Comparison of ENCODE assay signal across 9 cellular contexts in the genomic region with DNA sequence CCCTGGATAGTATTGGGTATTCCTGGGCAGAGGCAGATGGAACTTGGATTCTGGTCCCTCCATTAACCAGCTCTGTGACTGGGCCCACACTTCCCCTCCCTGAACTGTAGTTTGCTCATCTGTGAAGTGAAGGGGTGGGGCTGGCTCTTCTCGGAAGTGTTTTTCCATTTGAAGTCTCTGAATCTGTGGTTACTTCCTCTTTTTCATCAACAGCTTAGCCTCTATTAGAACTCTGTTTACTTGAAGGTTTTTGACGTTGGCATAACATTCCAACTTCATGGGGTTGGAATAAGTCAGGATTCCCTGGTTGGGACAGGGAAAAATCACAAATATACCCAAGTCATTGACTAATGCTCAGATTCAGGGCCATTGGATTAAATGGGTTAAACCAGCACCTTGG. TPM values are rescaled to one million over a fixed set of nuclear protein-coding genes. Genes with fewer than 3 reads are reported as not detected.
DNase-seq lines count a peak whose midpoint lies in the region; ATAC-seq and TF ChIP-seq lines count a peak whose summit lies in the region.
"Had no signal": no experiment of that assay in that cellular context is flagged by ENCODE, and none has a peak within 500 bp of the region (broad histone marks: within the 10 kb centered on the region; RNA-seq: fewer than 3 reads in every experiment).

No MANE protein-coding gene starts in this region.

- no peaks in the 10 kb centered on the region for H3K9me3 Mint-ChIP-seq in central memory CD8-positive, alpha-beta T cell
- no peaks in the 10 kb centered on the region for H3K9me3 Mint-ChIP-seq in type B pancreatic cell

- H3K36me3 ChIP-seq in SU-DHL-6 (ENCODE audit: low read length), result peaks cover 5% of the 10 kb centered on the region; the same call in 1 of the 2 replicates

- no peak for TF ChIP-seq CTCF in SU-DHL-6 (IDR thresholded peaks at IDR 0.05; ENCODE audit: insufficient read depth, low read length, poor library complexity, severe bottlenecking)
- no peak for TF ChIP-seq CTCF in type B pancreatic cell (conservative IDR thresholded peaks at IDR 0.05)

- peaks cover 6% of the 10 kb centered on the region for H3F3A ChIP-seq in SU-DHL-6 (ENCODE audit: insufficient read depth)

- no peaks in the 10 kb centered on the region for H3K9me3 ChIP-seq in SU-DHL-6 (ENCODE audit: insufficient read depth, low read length)

- H3K27ac Mint-ChIP-seq in central memory CD8-positive, alpha-beta T cell (ENCODE audit: low read depth), result peak overlapping the region; percentile 71
- H3K27ac Mint-ChIP-seq in type B pancreatic cell, result no peak overlapping the region

- no peaks in the 10 kb centered on the region for H3K27me3 ChIP-seq in SU-DHL-6 (ENCODE audit: low read length)

- H3K4me2 ChIP-seq in SU-DHL-6 (ENCODE audit: low read depth, low read length, poor library complexity, severe bottlenecking), result peak overlapping the region; percentile 88

- peak overlapping the region; percentile 69 for H3K27ac ChIP-seq in SU-DHL-6 (ENCODE audit: low read depth, low read length)

- H4K20me1 ChIP-seq in SU-DHL-6 (ENCODE audit: low read depth, low read length), result no peaks in the 10 kb centered on the region

- peaks cover 51% of the 10 kb centered on the region for H3K79me2 ChIP-seq in SU-DHL-6 (ENCODE audit: insufficient read depth, low read length)

- H3K4me3 ChIP-seq in SU-DHL-6 (ENCODE audit: insufficient read depth, low read length, poor library complexity, severe bottlenecking), result peak overlapping the region; percentile 98

- peak; percentile 45 for ATAC-seq in GM18873 (IDR thresholded peaks at IDR 0.05; ENCODE audit: low FRiP score, unreplicated experiment)
- peak; percentile 49 for ATAC-seq in HG02970 (IDR thresholded peaks at IDR 0.05; ENCODE audit: low FRiP score, unreplicated experiment)
- peak; percentile 56 for ATAC-seq in central memory CD8-positive, alpha-beta T cell (replicated peaks; ENCODE audit: extremely low read depth, poor library complexity, severe bottlenecking)

- H3K9me2 ChIP-seq in SU-DHL-6 (replicated peaks; ENCODE audit: insufficient read depth, low read length), result no peaks in the 10 kb centered on the region

- peaks cover 12% of the 10 kb centered on the region for H3K36me3 Mint-ChIP-seq in central memory CD8-positive, alpha-beta T cell (ENCODE audit: insufficient read depth)
- H3K36me3 Mint-ChIP-seq in type B pancreatic cell, result no peaks in the 10 kb centered on the region

- in situ Hi-C loops in ACHN (cut with HindIII; ENCODE audit: low pct_ligation_motif_present, low pct_unique_long_range_greater_than_20kb, low sequenced_read_pairs), result no loop called here

- no peaks in the 10 kb centered on the region for H3K27me3 Mint-ChIP-seq in central memory CD8-positive, alpha-beta T cell
- peaks cover 40% of the 10 kb centered on the region for H3K27me3 Mint-ChIP-seq in type B pancreatic cell

- H3K9ac ChIP-seq in SU-DHL-6 (ENCODE audit: low read length), result peak overlapping the region; percentile 77

- DNase-seq in central memory CD8-positive, alpha-beta T cell (ENCODE audit: low spot score in 2 of 2), result no peak
- peak; percentile 55 for DNase-seq in stimulated activated naive CD4-positive, alpha-beta T cell treated with Interleukin-2 at 50 U/mL for 16 hours (lab: John Stamatoyannopoulos, UW)
- DNase-seq in ACHN (no peak), type B pancreatic cell (ENCODE audit: extremely low spot score, unreplicated experiment) (no peak), SHP77 (lab: John Stamatoyannopoulos, UW) (no peak)
- DNase-seq: IMR-90 had no signal

- peak overlapping the region; percentile 3 for H2AFZ ChIP-seq in SU-DHL-6 (ENCODE audit: low read depth, low read length, severe bottlenecking)

- H3K4me1 Mint-ChIP-seq in central memory CD8-positive, alpha-beta T cell, result peaks cover 85% of the 10 kb centered on the region
- H3K4me1 Mint-ChIP-seq in type B pancreatic cell (ENCODE audit: unreplicated experiment), result peaks cover 4% of the 10 kb centered on the region

- peak overlapping the region; percentile 95 for H3K4me3 Mint-ChIP-seq in central memory CD8-positive, alpha-beta T cell
- H3K4me3 Mint-ChIP-seq in type B pancreatic cell, result no peak overlapping the region

RNA-seq across cellular contexts. Expression of a gene that starts 3.6 kb away (rescaled TPM):
- 7.3 and 10.3 TPM in 2 replicates for total RNA-seq in type B pancreatic cell (ENCODE audit: low replicate concordance)
